In genomic region chr12:47078733-47079364, GRCh38 we compare ENCODE assay signal across 8 cellular contexts. TPM values are rescaled to one million over a fixed set of nuclear protein-coding genes. Genes with fewer than 3 reads are reported as not detected.
DNase-seq lines count a peak whose midpoint lies in the region; ATAC-seq and TF ChIP-seq lines count a peak whose summit lies in the region.

No MANE protein-coding gene starts in this region.

- no peak overlapping the region for H3K27ac ChIP-seq in BLaER1

- H3K4me2 ChIP-seq in BLaER1 = peak overlapping the region; percentile 96

- H3K9me3 Mint-ChIP-seq in osteocyte (ENCODE audit: unreplicated experiment) = no peaks in the 10 kb centered on the region

- peak overlapping the region; percentile 80 for H3K27ac Mint-ChIP-seq in osteocyte (ENCODE audit: unreplicated experiment)

- H4K20me1 ChIP-seq in BLaER1 = no peaks in the 10 kb centered on the region; the same call in 1 of the 2 replicates

- no peaks in the 10 kb centered on the region for H3K27me3 Mint-ChIP-seq in osteocyte (ENCODE audit: unreplicated experiment)

- peak overlapping the region; percentile 86 for H3K4me3 Mint-ChIP-seq in osteocyte (ENCODE audit: unreplicated experiment)

- no peaks in the 10 kb centered on the region for H3K36me3 ChIP-seq in BLaER1

- DNase-seq in LHCN-M2 (ENCODE audit: low read depth) (peak; percentile 35), activated T-cell treated with anti-CD3 and anti-CD28 coated beads for 24 hours (ENCODE audit: low read depth) (peak; percentile 29), fibroblast of villous mesenchyme (ENCODE audit: low read depth) (no peak), osteocyte (ENCODE audit: extremely low spot score, unreplicated experiment) (no peak), GF-D8 (lab: John Stamatoyannopoulos, UW) (no peak), NCI-H1048 (lab: John Stamatoyannopoulos, UW) (no peak)

- no peak overlapping the region for H3K9ac ChIP-seq in BLaER1

- peaks cover 21% of the 10 kb centered on the region for H3K4me1 ChIP-seq in BLaER1

- H3K36me3 Mint-ChIP-seq in osteocyte (ENCODE audit: unreplicated experiment) = peaks cover 4% of the 10 kb centered on the region

- H3K9me3 ChIP-seq in BLaER1 = no peaks in the 10 kb centered on the region

- peaks cover 58% of the 10 kb centered on the region for H3K27me3 ChIP-seq in BLaER1

- TF ChIP-seq CTCF in fibroblast of villous mesenchyme (IDR thresholded peaks at IDR 0.05; ENCODE audit: insufficient read depth, low read depth, low read length) (no peak), osteocyte (IDR thresholded peaks at IDR 0.05) (no peak)

- H3K4me3 ChIP-seq in BLaER1 = peak overlapping the region; percentile 71
- peak overlapping the region; percentile 81 for H3K4me3 ChIP-seq in fibroblast of villous mesenchyme (ENCODE audit: low read depth, low read length)

- H3K4me1 Mint-ChIP-seq in osteocyte (ENCODE audit: unreplicated experiment) = peaks cover 67% of the 10 kb centered on the region

- no peak for ATAC-seq in HG02938 (IDR thresholded peaks at IDR 0.05; ENCODE audit: unreplicated experiment)

RNA-seq across cellular contexts. Expression of gene PCED1B, which starts 0.6 kb away (rescaled TPM):
- 0.64 and 0.80 TPM in 2 replicates for total RNA-seq in LHCN-M2 (2014; rRNA removed)
- 6.3 TPM for polyA plus RNA-seq in LHCN-M2 (2012)
- 1.7 and 3.2 TPM in 2 replicates for total RNA-seq in fibroblast of villous mesenchyme
- 1.6 and 2.5 TPM in 2 replicates for total RNA-seq in osteocyte

RNA-seq across cellular contexts. Expression of gene AMIGO2, which starts 0.9 kb away (rescaled TPM):
- total RNA-seq in LHCN-M2 (2014; rRNA removed) (16.7 and 23.0 TPM in 2 replicates), fibroblast of villous mesenchyme (62.2 and 101 TPM in 2 replicates), osteocyte (16.3 and 16.9 TPM in 2 replicates)
- polyA plus RNA-seq in LHCN-M2 (2012) = 156 TPM

Comparison
In these comparisons a context has a peak if more than half of its experiments do, and no peak if none do; other contexts are left out.
1. DNase-seq: peak in LHCN-M2 (single experiment) and activated T-cell treated with anti-CD3 and anti-CD28 coated beads for 24 hours (single experiment); none in fibroblast of villous mesenchyme (single experiment), osteocyte (single experiment), GF-D8 (single experiment) and NCI-H1048 (single experiment).